1 cellular context compared by ENCODE assay signal in genomic region chr2:101732199-101732598, GRCh38.
A peak's percentile ranks its signal among the peaks of the same experiment; 100 is the strongest.
TF ChIP-seq lines count a peak whose summit lies in the region.

No MANE protein-coding gene starts in this region.

TF ChIP-seq in HEK293, 187 proteins besides CTCF, POLR2A, EP300 and RAD21 (continued from another document):
- TF ChIP-seq ZNF488 (tag by site-specific recombination; IDR thresholded peaks at IDR 0.05) (no peak), ZNF660 (tag by site-specific recombination; IDR thresholded peaks at IDR 0.05) (0 out of 2 replicates have a peak, but pooled peaks have one; percentile 28), ZBTB8A (tag by site-specific recombination; IDR thresholded peaks at IDR 0.05) (peak; percentile 59; the same call in 1 of the 2 replicates), ZNF747 (tag by site-specific recombination; IDR thresholded peaks at IDR 0.05) (no peak), ZNF670 (tag by site-specific recombination; IDR thresholded peaks at IDR 0.05; ENCODE audit: low read depth) (no peak), PRDM6 (tag by site-specific recombination; IDR thresholded peaks at IDR 0.05) (peak; percentile 95), MZF1 (tag by site-specific recombination; IDR thresholded peaks at IDR 0.05; ENCODE audit: borderline replicate concordance) (peak; percentile 60; the same call in 1 of the 2 replicates), ZNF558 (tag by site-specific recombination; IDR thresholded peaks at IDR 0.05) (no peak), ZNF571 (tag by site-specific recombination; IDR thresholded peaks at IDR 0.05) (no peak), OSR2 (tag by site-specific recombination; IDR thresholded peaks at IDR 0.05) (no peak; the same call in 1 of the 2 replicates), ZNF133 (tag by site-specific recombination; IDR thresholded peaks at IDR 0.05) (no peak), KLF10 (tag by site-specific recombination; IDR thresholded peaks at IDR 0.05) (peak; percentile 47; the same call in 1 of the 2 replicates), ZNF664 (tag by site-specific recombination; IDR thresholded peaks at IDR 0.05) (no peak), ZNF341 (tag by site-specific recombination; IDR thresholded peaks at IDR 0.05; ENCODE audit: low read depth) (0 out of 2 replicates have a peak, but pooled peaks have one; percentile 23), ZFHX2 (tag by site-specific recombination; conservative IDR thresholded peaks at IDR 0.05) (0 out of 2 replicates have a peak, but pooled peaks have one; percentile 12), IKZF3 (tag by site-specific recombination; IDR thresholded peaks at IDR 0.05) (no peak), ZNF529 (tag by site-specific recombination; IDR thresholded peaks at IDR 0.05; ENCODE audit: insufficient replicate concordance) (no peak), ZNF658 (tag by site-specific recombination; IDR thresholded peaks at IDR 0.05) (no peak), GLI2 (tag by site-specific recombination; IDR thresholded peaks at IDR 0.05; ENCODE audit: borderline replicate concordance, low read depth) (no peak), FEZF1 (tag by site-specific recombination; IDR thresholded peaks at IDR 0.05) (0 out of 2 replicates have a peak, but pooled peaks have one; percentile 18)
- TF ChIP-seq, protein P1, sequence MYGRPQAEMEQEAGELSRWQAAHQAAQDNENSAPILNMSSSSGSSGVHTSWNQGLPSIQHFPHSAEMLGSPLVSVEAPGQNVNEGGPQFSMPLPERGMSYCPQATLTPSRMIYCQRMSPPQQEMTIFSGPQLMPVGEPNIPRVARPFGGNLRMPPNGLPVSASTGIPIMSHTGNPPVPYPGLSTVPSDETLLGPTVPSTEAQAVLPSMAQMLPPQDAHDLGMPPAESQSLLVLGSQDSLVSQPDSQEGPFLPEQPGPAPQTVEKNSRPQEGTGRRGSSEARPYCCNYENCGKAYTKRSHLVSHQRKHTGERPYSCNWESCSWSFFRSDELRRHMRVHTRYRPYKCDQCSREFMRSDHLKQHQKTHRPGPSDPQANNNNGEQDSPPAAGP (tag by site-specific recombination; IDR thresholded peaks at IDR 0.05), result no peak
- TF ChIP-seq, protein P2, sequence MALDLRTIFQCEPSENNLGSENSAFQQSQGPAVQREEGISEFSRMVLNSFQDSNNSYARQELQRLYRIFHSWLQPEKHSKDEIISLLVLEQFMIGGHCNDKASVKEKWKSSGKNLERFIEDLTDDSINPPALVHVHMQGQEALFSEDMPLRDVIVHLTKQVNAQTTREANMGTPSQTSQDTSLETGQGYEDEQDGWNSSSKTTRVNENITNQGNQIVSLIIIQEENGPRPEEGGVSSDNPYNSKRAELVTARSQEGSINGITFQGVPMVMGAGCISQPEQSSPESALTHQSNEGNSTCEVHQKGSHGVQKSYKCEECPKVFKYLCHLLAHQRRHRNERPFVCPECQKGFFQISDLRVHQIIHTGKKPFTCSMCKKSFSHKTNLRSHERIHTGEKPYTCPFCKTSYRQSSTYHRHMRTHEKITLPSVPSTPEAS (tag by site-specific recombination; IDR thresholded peaks at IDR 0.05), result no peak
- TF ChIP-seq, protein P3, sequence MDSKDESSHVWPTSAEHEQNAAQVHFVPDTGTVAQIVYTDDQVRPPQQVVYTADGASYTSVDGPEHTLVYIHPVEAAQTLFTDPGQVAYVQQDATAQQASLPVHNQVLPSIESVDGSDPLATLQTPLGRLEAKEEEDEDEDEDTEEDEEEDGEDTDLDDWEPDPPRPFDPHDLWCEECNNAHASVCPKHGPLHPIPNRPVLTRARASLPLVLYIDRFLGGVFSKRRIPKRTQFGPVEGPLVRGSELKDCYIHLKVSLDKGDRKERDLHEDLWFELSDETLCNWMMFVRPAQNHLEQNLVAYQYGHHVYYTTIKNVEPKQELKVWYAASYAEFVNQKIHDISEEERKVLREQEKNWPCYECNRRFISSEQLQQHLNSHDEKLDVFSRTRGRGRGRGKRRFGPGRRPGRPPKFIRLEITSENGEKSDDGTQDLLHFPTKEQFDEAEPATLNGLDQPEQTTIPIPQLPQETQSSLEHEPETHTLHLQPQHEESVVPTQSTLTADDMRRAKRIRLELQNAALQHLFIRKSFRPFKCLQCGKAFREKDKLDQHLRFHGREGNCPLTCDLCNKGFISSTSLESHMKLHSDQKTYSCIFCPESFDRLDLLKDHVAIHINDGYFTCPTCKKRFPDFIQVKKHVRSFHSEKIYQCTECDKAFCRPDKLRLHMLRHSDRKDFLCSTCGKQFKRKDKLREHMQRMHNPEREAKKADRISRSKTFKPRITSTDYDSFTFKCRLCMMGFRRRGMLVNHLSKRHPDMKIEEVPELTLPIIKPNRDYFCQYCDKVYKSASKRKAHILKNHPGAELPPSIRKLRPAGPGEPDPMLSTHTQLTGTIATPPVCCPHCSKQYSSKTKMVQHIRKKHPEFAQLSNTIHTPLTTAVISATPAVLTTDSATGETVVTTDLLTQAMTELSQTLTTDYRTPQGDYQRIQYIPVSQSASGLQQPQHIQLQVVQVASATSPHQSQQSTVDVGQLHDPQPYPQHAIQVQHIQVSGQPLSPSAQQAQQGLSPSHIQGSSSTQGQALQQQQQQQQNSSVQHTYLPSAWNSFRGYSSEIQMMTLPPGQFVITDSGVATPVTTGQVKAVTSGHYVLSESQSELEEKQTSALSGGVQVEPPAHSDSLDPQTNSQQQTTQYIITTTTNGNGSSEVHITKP (tag by site-specific recombination; IDR thresholded peaks at IDR 0.05), result peak; percentile 60; the same call in 1 of the 2 replicates
- TF ChIP-seq, protein P4, sequence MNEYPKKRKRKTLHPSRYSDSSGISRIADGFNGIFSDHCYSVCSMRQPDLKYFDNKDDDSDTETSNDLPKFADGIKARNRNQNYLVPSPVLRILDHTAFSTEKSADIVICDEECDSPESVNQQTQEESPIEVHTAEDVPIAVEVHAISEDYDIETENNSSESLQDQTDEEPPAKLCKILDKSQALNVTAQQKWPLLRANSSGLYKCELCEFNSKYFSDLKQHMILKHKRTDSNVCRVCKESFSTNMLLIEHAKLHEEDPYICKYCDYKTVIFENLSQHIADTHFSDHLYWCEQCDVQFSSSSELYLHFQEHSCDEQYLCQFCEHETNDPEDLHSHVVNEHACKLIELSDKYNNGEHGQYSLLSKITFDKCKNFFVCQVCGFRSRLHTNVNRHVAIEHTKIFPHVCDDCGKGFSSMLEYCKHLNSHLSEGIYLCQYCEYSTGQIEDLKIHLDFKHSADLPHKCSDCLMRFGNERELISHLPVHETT (tag by site-specific recombination; IDR thresholded peaks at IDR 0.05), result no peak
- TF ChIP-seq, protein P5, sequence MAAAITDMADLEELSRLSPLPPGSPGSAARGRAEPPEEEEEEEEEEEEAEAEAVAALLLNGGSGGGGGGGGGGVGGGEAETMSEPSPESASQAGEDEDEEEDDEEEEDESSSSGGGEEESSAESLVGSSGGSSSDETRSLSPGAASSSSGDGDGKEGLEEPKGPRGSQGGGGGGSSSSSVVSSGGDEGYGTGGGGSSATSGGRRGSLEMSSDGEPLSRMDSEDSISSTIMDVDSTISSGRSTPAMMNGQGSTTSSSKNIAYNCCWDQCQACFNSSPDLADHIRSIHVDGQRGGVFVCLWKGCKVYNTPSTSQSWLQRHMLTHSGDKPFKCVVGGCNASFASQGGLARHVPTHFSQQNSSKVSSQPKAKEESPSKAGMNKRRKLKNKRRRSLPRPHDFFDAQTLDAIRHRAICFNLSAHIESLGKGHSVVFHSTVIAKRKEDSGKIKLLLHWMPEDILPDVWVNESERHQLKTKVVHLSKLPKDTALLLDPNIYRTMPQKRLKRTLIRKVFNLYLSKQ (tag by site-specific recombination; IDR thresholded peaks at IDR 0.05; ENCODE audit: borderline replicate concordance), result no peak
